Comparison of ENCODE assay signal across 8 cellular contexts in genomic region chr2:192162392-192163042, GRCh38. TPM values are rescaled to one million over a fixed set of nuclear protein-coding genes. Genes with fewer than 3 reads are reported as not detected.
DNase-seq lines count a peak whose midpoint lies in the region; ATAC-seq and TF ChIP-seq lines count a peak whose summit lies in the region.

No MANE protein-coding gene starts in this region.

- peak; percentile 77 for TF ChIP-seq CTCF in WTC11 (IDR thresholded peaks at IDR 0.05)

- peak overlapping the region; percentile 27 for H3K27ac ChIP-seq in layer of hippocampus (ENCODE audit: low read depth, low read length)

- H3K27me3 ChIP-seq in layer of hippocampus (ENCODE audit: control insufficient read depth, insufficient read depth, low read length), result no peaks in the 10 kb centered on the region

- H3K9me3 Mint-ChIP-seq in WTC11, result no peaks in the 10 kb centered on the region

- CTCF ChIA-PET in WTC11 (lab: Charles Lee), result interaction anchor here (0.5 to 3.4 kb wide), 67 partner anchors 9 to 622 kb away, joined by 3 to 142 read pairs (median 4); partner anchors contain the start of genes CAVIN2 and TMEFF2

- peak; percentile 65 for ATAC-seq in HG02763 (IDR thresholded peaks at IDR 0.05; ENCODE audit: unreplicated experiment)
- peak; percentile 75 for ATAC-seq in WTC11

- peaks cover 18% of the 10 kb centered on the region for H3K4me1 Mint-ChIP-seq in WTC11

- no peak overlapping the region for H3K27ac Mint-ChIP-seq in WTC11

- POLR2A ChIA-PET in WTC11 (lab: Charles Lee), result interaction anchor here (0.9 to 1.0 kb wide), 2 partner anchors 293 to 350 kb away, joined by 3 read pairs; no protein-coding TSS in a partner anchor

- no peak overlapping the region for H3K4me3 Mint-ChIP-seq in WTC11

- H3K36me3 Mint-ChIP-seq in WTC11, result no peaks in the 10 kb centered on the region

- no peaks in the 10 kb centered on the region for H3K27me3 Mint-ChIP-seq in WTC11 (ENCODE audit: low read depth)

- DNase-seq in NCI-H1436 (lab: John Stamatoyannopoulos, UW), result peak; percentile 48
- DNase-seq in NCI-H1436 treated with DMSO at 0.1 percent for 48 hours (lab: John Stamatoyannopoulos, UW), result no peak
- peak; percentile 67 for DNase-seq in NCI-H2107 treated with DMSO at 0.1 percent for 48 hours (lab: John Stamatoyannopoulos, UW; ENCODE audit: unreplicated experiment)
- peak; percentile 61 for DNase-seq in WTC11 (ENCODE audit: low spot score)
- peak; percentile 59 for DNase-seq in central memory CD4-positive, alpha-beta T cell
- peak; percentile 43 for DNase-seq in stimulated activated CD4-positive, alpha-beta T cell treated with anti-CD3 and anti-CD28 coated beads, Interleukin-4, amount 100 ng/mL, for 1 hour

TF ChIP-seq in WTC11, 78 proteins besides CTCF, POLR2A, EP300 and RAD21:
- TF ChIP-seq CREB1 (CRISPR knock-in tag; IDR thresholded peaks at IDR 0.05), result no peak

RNA-seq across cellular contexts. Expression of gene TMEFF2, which starts 32.2 kb away (rescaled TPM):
- total RNA-seq in WTC11 (2021), result 0.87 to 2.4 TPM (median 2.3 TPM) in 3 replicates
